ENCODE assay signal across 8 cellular contexts in the genomic region with DNA sequence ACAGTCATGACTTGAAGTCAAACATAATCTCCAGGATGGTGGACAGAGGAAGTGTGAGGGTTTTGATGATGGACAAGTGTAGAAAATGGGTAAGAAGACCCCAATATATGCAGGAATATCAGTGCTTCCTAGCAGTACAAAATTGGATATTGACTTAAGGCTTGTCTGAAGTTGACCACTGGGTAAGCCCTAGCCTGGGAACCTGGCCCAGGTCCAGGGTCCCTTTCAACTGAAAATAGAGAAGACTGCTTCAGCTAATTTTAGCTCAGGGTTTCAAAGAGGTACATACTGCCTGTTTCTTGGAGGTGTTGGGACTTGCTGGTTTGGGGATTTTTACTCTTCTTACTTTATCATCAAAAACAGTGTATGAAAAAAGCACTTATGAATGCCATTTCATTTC. TPM values are rescaled to one million over a fixed set of nuclear protein-coding genes. Genes with fewer than 3 reads are reported as not detected.
DNase-seq lines count a peak whose midpoint lies in the region; ATAC-seq and TF ChIP-seq lines count a peak whose summit lies in the region.

No MANE protein-coding gene starts in this region.

- H3K9me3 Mint-ChIP-seq in activated T-helper 1 cell treated with anti-CD3 and anti-CD28 coated beads, Interleukin-12 subunit alpha, Interleukin-12 subunit beta, Interleukin-2, Interleukin-4 antibody, amounts not matched to agents 30 ng/mL and 10 ng/mL and 1 ng/mL, durations not matched to agents 14 hours and 24 hours and 36 hours, result no peaks in the 10 kb centered on the region
- H3K9me3 Mint-ChIP-seq in natural killer cell, result no peaks in the 10 kb centered on the region
- H3K9me3 Mint-ChIP-seq in GM23338, result no peaks in the 10 kb centered on the region

- H3K27me3 ChIP-seq in GM23338 (ENCODE audit: insufficient read depth), result no peaks in the 10 kb centered on the region

- H3F3A ChIP-seq in GM23338 (replicated peaks; ENCODE audit: low read depth), result no peaks in the 10 kb centered on the region

- H3K4me3 ChIP-seq in GM23338, result no peak overlapping the region

- H3K4me1 ChIP-seq in GM23338 (ENCODE audit: insufficient read depth), result peaks cover 15% of the 10 kb centered on the region

- H3K4me2 ChIP-seq in GM23338, result no peak overlapping the region

- peak; percentile 13 for ATAC-seq in GM18502 (IDR thresholded peaks at IDR 0.05; ENCODE audit: poor library complexity, unreplicated experiment)
- peak; percentile 16 for ATAC-seq in HG02588 (IDR thresholded peaks at IDR 0.05; ENCODE audit: unreplicated experiment)
- no peak for ATAC-seq in natural killer cell
- no peak for ATAC-seq in GM23338

- no peaks in the 10 kb centered on the region for H3K36me3 ChIP-seq in GM23338 (ENCODE audit: insufficient read depth)

- intact Hi-C loops in activated T-helper 1 cell treated with anti-CD3 and anti-CD28 coated beads, Interleukin-12 subunit alpha, Interleukin-12 subunit beta, Interleukin-2, Interleukin-4 antibody, amounts not matched to agents 30 ng/mL and 10 ng/mL and 1 ng/mL, durations not matched to agents 14 hours and 24 hours and 36 hours (cut with micrococcal nuclease), result no loop called here
- intact Hi-C loops in natural killer cell (cut with micrococcal nuclease), result loop anchor here (10.0 kb wide), 1 partner anchor 145 kb away; the partner anchor contains the start of gene UBE2E1

- H4K20me1 ChIP-seq in GM23338 (replicated peaks; ENCODE audit: insufficient read depth), result peaks cover 16% of the 10 kb centered on the region

- DNase-seq in activated T-helper 1 cell treated with anti-CD3 and anti-CD28 coated beads, Interleukin-12 subunit alpha, Interleukin-12 subunit beta, Interleukin-2, Interleukin-4 antibody, amounts not matched to agents 30 ng/mL and 10 ng/mL and 1 ng/mL, durations not matched to agents 14 hours and 24 hours and 36 hours (ENCODE audit: low spot score), result no peak
- DNase-seq in natural killer cell, result no peak
- no peak for DNase-seq in GM19238 (ENCODE audit: insufficient read length, low spot score)
- DNase-seq in GM23338 (ENCODE audit: low spot score), result no peak
- DNase-seq in germinal center (ENCODE audit: low spot score), result no peak
- no peak for DNase-seq in iPS-NIHi11 (ENCODE audit: low spot score)

- peaks cover 3% of the 10 kb centered on the region for H3K36me3 Mint-ChIP-seq in activated T-helper 1 cell treated with anti-CD3 and anti-CD28 coated beads, Interleukin-12 subunit alpha, Interleukin-12 subunit beta, Interleukin-2, Interleukin-4 antibody, amounts not matched to agents 30 ng/mL and 10 ng/mL and 1 ng/mL, durations not matched to agents 14 hours and 24 hours and 36 hours (ENCODE audit: low read depth)
- H3K36me3 Mint-ChIP-seq in natural killer cell, result no peaks in the 10 kb centered on the region
- H3K36me3 Mint-ChIP-seq in GM23338 (ENCODE audit: low read depth), result peaks cover 6% of the 10 kb centered on the region

- H3K27ac ChIP-seq in GM23338 (ENCODE audit: low read depth), result no peak overlapping the region

- TF ChIP-seq CTCF in natural killer cell (IDR thresholded peaks at IDR 0.05), result no peak
- no peak for TF ChIP-seq CTCF in GM23338 (conservative IDR thresholded peaks at IDR 0.05; ENCODE audit: low read depth in 2 of 2)

- peaks cover 2% of the 10 kb centered on the region for H3K27me3 Mint-ChIP-seq in activated T-helper 1 cell treated with anti-CD3 and anti-CD28 coated beads, Interleukin-12 subunit alpha, Interleukin-12 subunit beta, Interleukin-2, Interleukin-4 antibody, amounts not matched to agents 30 ng/mL and 10 ng/mL and 1 ng/mL, durations not matched to agents 14 hours and 24 hours and 36 hours (ENCODE audit: insufficient read depth)
- H3K27me3 Mint-ChIP-seq in natural killer cell (ENCODE audit: low read depth in 2 of 2) (no peaks in the 10 kb centered on the region), GM23338 (ENCODE audit: insufficient read depth, low read depth, poor library complexity) (peaks cover 4% of the 10 kb centered on the region)

- peaks cover 15% of the 10 kb centered on the region for H3K4me1 Mint-ChIP-seq in activated T-helper 1 cell treated with anti-CD3 and anti-CD28 coated beads, Interleukin-12 subunit alpha, Interleukin-12 subunit beta, Interleukin-2, Interleukin-4 antibody, amounts not matched to agents 30 ng/mL and 10 ng/mL and 1 ng/mL, durations not matched to agents 14 hours and 24 hours and 36 hours (ENCODE audit: low read depth)
- H3K4me1 Mint-ChIP-seq in natural killer cell, result peaks cover 56 to 57% of the 10 kb centered on the region in 2 donors
- H3K4me1 Mint-ChIP-seq in GM23338, result peaks cover 29% of the 10 kb centered on the region

- H3K79me2 ChIP-seq in GM23338 (replicated peaks; ENCODE audit: insufficient read depth), result peaks cover 84% of the 10 kb centered on the region

- no peak overlapping the region for H2AFZ ChIP-seq in GM23338

- H3K4me3 Mint-ChIP-seq in activated T-helper 1 cell treated with anti-CD3 and anti-CD28 coated beads, Interleukin-12 subunit alpha, Interleukin-12 subunit beta, Interleukin-2, Interleukin-4 antibody, amounts not matched to agents 30 ng/mL and 10 ng/mL and 1 ng/mL, durations not matched to agents 14 hours and 24 hours and 36 hours, result peak overlapping the region; percentile 67
- H3K4me3 Mint-ChIP-seq in natural killer cell (peak overlapping the region; percentile 77), GM23338 (no peak overlapping the region)

- H3K27ac Mint-ChIP-seq in activated T-helper 1 cell treated with anti-CD3 and anti-CD28 coated beads, Interleukin-12 subunit alpha, Interleukin-12 subunit beta, Interleukin-2, Interleukin-4 antibody, amounts not matched to agents 30 ng/mL and 10 ng/mL and 1 ng/mL, durations not matched to agents 14 hours and 24 hours and 36 hours, result no peak overlapping the region
- H3K27ac Mint-ChIP-seq in natural killer cell (peak overlapping the region; percentile 81 to 89), GM23338 (no peak overlapping the region; the same call in 1 of the 2 replicates)

- H3K9me2 ChIP-seq in GM23338 (ENCODE audit: insufficient read depth), result no peaks in the 10 kb centered on the region

TF ChIP-seq in GM23338, 12 proteins besides CTCF, POLR2A, EP300 and RAD21:
- TF ChIP-seq CREB1 (CRISPR knock-in tag; IDR thresholded peaks at IDR 0.05; ENCODE audit: low read depth) (no peak), EZH2 (IDR thresholded peaks at IDR 0.05; ENCODE audit: low read depth, unreplicated experiment) (no peak), POLR2AphosphoS5 (IDR thresholded peaks at IDR 0.05; ENCODE audit: low read depth) (no peak), ETS1 (IDR thresholded peaks at IDR 0.05) (no peak), JUNB (IDR thresholded peaks at IDR 0.05; ENCODE audit: unreplicated experiment) (no peak)

RNA-seq across cellular contexts. Expression of gene NR1D2, which starts 4.7 kb away (rescaled TPM):
- 3.0 and 4.8 TPM in 2 replicates for total RNA-seq in activated T-helper 1 cell treated with anti-CD3 and anti-CD28 coated beads, Interleukin-12 subunit alpha, Interleukin-12 subunit beta, Interleukin-2, Interleukin-4 antibody, amounts not matched to agents 30 ng/mL and 10 ng/mL and 1 ng/mL, durations not matched to agents 14 hours and 24 hours and 36 hours
- 10 to 100 TPM; 72.5 to 94.2 (median 92.1) TPM for total RNA-seq in natural killer cell
- 18.6 and 20.7 TPM in 2 replicates for total RNA-seq in GM23338 (2014; rRNA removed; shearing (Covaris generic))
- 4.6 and 6.6 TPM in 2 replicates for polyA plus RNA-seq in GM23338 (2016; fragmentation: Nextera tagmentation; extraction: Ambion mirVana)

RNA-seq across cellular contexts. Expression of gene RPL15, which starts 32.9 kb away (rescaled TPM):
- total RNA-seq in activated T-helper 1 cell treated with anti-CD3 and anti-CD28 coated beads, Interleukin-12 subunit alpha, Interleukin-12 subunit beta, Interleukin-2, Interleukin-4 antibody, amounts not matched to agents 30 ng/mL and 10 ng/mL and 1 ng/mL, durations not matched to agents 14 hours and 24 hours and 36 hours, result 1,696 and 1,756 TPM in 2 replicates
- total RNA-seq in natural killer cell, result 1,000 to 10,000 TPM; 1,116 to 1,338 (median 1,291) TPM
- 2,713 and 2,868 TPM in 2 replicates for total RNA-seq in GM23338 (2014; rRNA removed; shearing (Covaris generic))
- polyA plus RNA-seq in GM23338 (2016; fragmentation: Nextera tagmentation; extraction: Ambion mirVana), result 3,117 and 3,223 TPM in 2 replicates

RNA-seq across cellular contexts. Expression of gene NKIRAS1, which starts 33.0 kb away (rescaled TPM):
- total RNA-seq in activated T-helper 1 cell treated with anti-CD3 and anti-CD28 coated beads, Interleukin-12 subunit alpha, Interleukin-12 subunit beta, Interleukin-2, Interleukin-4 antibody, amounts not matched to agents 30 ng/mL and 10 ng/mL and 1 ng/mL, durations not matched to agents 14 hours and 24 hours and 36 hours, result 3.9 and 4.5 TPM in 2 replicates
- total RNA-seq in natural killer cell, result 1 to 10 TPM; 2.2 to 3.3 (median 2.8) TPM
- total RNA-seq in GM23338 (2014; rRNA removed; shearing (Covaris generic)), result 7.6 and 9.7 TPM in 2 replicates
- 5.9 and 9.2 TPM in 2 replicates for polyA plus RNA-seq in GM23338 (2016; fragmentation: Nextera tagmentation; extraction: Ambion mirVana)

Comparison
In these comparisons a context has a peak if more than half of its experiments do, and no peak if none do; other contexts are left out.
1. ATAC-seq: peak in GM18502 (single experiment) and HG02588 (single experiment); none in natural killer cell (0 of 3) and GM23338 (single experiment).
2. H3K27ac Mint-ChIP-seq: peak in natural killer cell (2 of 2); none in activated T-helper 1 cell treated with anti-CD3 and anti-CD28 coated beads, Interleukin-12 subunit alpha, Interleukin-12 subunit beta, Interleukin-2, Interleukin-4 antibody, amounts not matched to agents 30 ng/mL and 10 ng/mL and 1 ng/mL, durations not matched to agents 14 hours and 24 hours and 36 hours (single experiment) and GM23338 (single experiment).